ENCODE assay signal across 8 cellular contexts in genomic region chr6:41939848-41940758, GRCh38. TPM values are rescaled to one million over a fixed set of nuclear protein-coding genes. Genes with fewer than 3 reads are reported as not detected.
A peak's percentile ranks its signal among the peaks of the same experiment; 100 is the strongest.
DNase-seq lines count a peak whose midpoint lies in the region; ATAC-seq, FAIRE-seq and TF ChIP-seq lines count a peak whose summit lies in the region.

No MANE protein-coding gene starts in this region.

- no peak for ATAC-seq in GM19035 (IDR thresholded peaks at IDR 0.05; ENCODE audit: unreplicated experiment)

- no peaks in the 10 kb centered on the region for H3K27me3 Mint-ChIP-seq in astrocyte (ENCODE audit: low read depth, unreplicated experiment)

- FAIRE-seq in astrocyte (lab: Jason Lieb, UNC) = no peak

- H3K27me3 ChIP-seq in NT2/D1 (ENCODE audit: insufficient read depth, insufficient read length) (peaks cover 5% of the 10 kb centered on the region), astrocyte (ENCODE audit: insufficient read depth, low read length) (no peaks in the 10 kb centered on the region), kidney epithelial cell (ENCODE audit: control insufficient read depth, insufficient read depth, low read length) (no peaks in the 10 kb centered on the region)

- H3K4me2 ChIP-seq in astrocyte (ENCODE audit: low read length) = peak overlapping the region; percentile 92

- peak overlapping the region; percentile 83 for H3K27ac Mint-ChIP-seq in astrocyte (ENCODE audit: unreplicated experiment)

- no peaks in the 10 kb centered on the region for H3K9me3 ChIP-seq in NT2/D1 (ENCODE audit: insufficient read depth, low read length)
- no peaks in the 10 kb centered on the region for H3K9me3 ChIP-seq in astrocyte (ENCODE audit: insufficient read depth, low read depth, low read length)

- peak overlapping the region; percentile 95 for H3K4me3 Mint-ChIP-seq in astrocyte (ENCODE audit: unreplicated experiment)

- H3K4me1 ChIP-seq in NT2/D1 (ENCODE audit: insufficient read depth, insufficient read length) = peaks cover 22% of the 10 kb centered on the region
- H3K4me1 ChIP-seq in astrocyte (ENCODE audit: insufficient read depth, low read length) = peaks cover 23% of the 10 kb centered on the region

- H4K20me1 ChIP-seq in astrocyte (ENCODE audit: insufficient read depth, low read length) = peaks cover 52% of the 10 kb centered on the region

- H3K36me3 ChIP-seq in NT2/D1 (ENCODE audit: insufficient read depth, insufficient read length, low read length) = peaks cover 34% of the 10 kb centered on the region
- peaks cover 6% of the 10 kb centered on the region for H3K36me3 ChIP-seq in astrocyte (ENCODE audit: insufficient read depth, low read length)
- peaks cover 2% of the 10 kb centered on the region for H3K36me3 ChIP-seq in kidney epithelial cell (ENCODE audit: control insufficient read depth, insufficient read depth, low read length)

- H3K27ac ChIP-seq in astrocyte (ENCODE audit: low read depth, low read length) = no peak overlapping the region

- peak overlapping the region; percentile 92 for H3K9ac ChIP-seq in NT2/D1 (ENCODE audit: insufficient read length, low read depth)
- H3K9ac ChIP-seq in astrocyte (ENCODE audit: low read length) = peak overlapping the region; percentile 90

- peaks cover 41% of the 10 kb centered on the region for H3K79me2 ChIP-seq in astrocyte (ENCODE audit: insufficient read depth, low read length)

- DNase-seq in GM03348 (ENCODE audit: low spot score) = peak; percentile 33
- no peak for DNase-seq in NT2/D1 (ENCODE audit: low read depth, low spot score)
- peak; percentile 40 for DNase-seq in astrocyte (ENCODE audit: low read depth)
- DNase-seq in kidney epithelial cell (ENCODE audit: low read depth) = no peak
- peak; percentile 68 for DNase-seq in stimulated activated CD8-positive, alpha-beta memory T cell treated with anti-CD3 and anti-CD28 coated beads, Interleukin-4, amount 100 ng/mL, for 48 hours
- no peak for DNase-seq in midbrain (lab: John Stamatoyannopoulos, UW)
- DNase-seq in COR-L47 (lab: John Stamatoyannopoulos, UW) = no peak

- peak overlapping the region; percentile 88 for H2AFZ ChIP-seq in astrocyte (ENCODE audit: low read depth, low read length)

- H3K4me3 ChIP-seq in NT2/D1 (ENCODE audit: insufficient read length, low read depth) = peak overlapping the region; percentile 91
- H3K4me3 ChIP-seq in astrocyte (ENCODE audit: insufficient read depth, low read depth, low read length) = peak overlapping the region; percentile 97
- peak overlapping the region; percentile 87 for H3K4me3 ChIP-seq in kidney epithelial cell (ENCODE audit: low read depth, low read length)

- H3K9me3 Mint-ChIP-seq in astrocyte (ENCODE audit: unreplicated experiment) = no peaks in the 10 kb centered on the region

- peaks cover 9% of the 10 kb centered on the region for H3K36me3 Mint-ChIP-seq in astrocyte (ENCODE audit: low read depth, unreplicated experiment)

- peaks cover 30% of the 10 kb centered on the region for H3K4me1 Mint-ChIP-seq in astrocyte (ENCODE audit: low read depth, unreplicated experiment)

- TF ChIP-seq CTCF in astrocyte (IDR thresholded peaks at IDR 0.05; ENCODE audit: insufficient read depth, low read depth, low read length) (no peak), kidney epithelial cell (IDR thresholded peaks at IDR 0.05; ENCODE audit: insufficient read depth, low read length, poor library complexity, severe bottlenecking) (no peak)

RNA-seq across cellular contexts. Expression of gene CCND3, which starts 1.5 kb away (rescaled TPM):
- total RNA-seq in astrocyte (64.8 and 69.9 TPM in 2 replicates), kidney epithelial cell (23.9 and 29.2 TPM in 2 replicates)

RNA-seq across cellular contexts. Expression of gene BYSL, which starts 18.8 kb away (rescaled TPM):
- total RNA-seq in astrocyte (41.2 and 43.1 TPM in 2 replicates), kidney epithelial cell (16.9 and 22.9 TPM in 2 replicates)

RNA-seq across cellular contexts. Expression of gene MED20, which starts 19.2 kb away (rescaled TPM):
- 27.1 and 28.9 TPM in 2 replicates for total RNA-seq in astrocyte
- total RNA-seq in kidney epithelial cell = 21.5 and 25.0 TPM in 2 replicates

RNA-seq across cellular contexts. Expression of gene USP49, which starts 44.9 kb away (rescaled TPM):
- total RNA-seq in astrocyte = 3.8 and 5.5 TPM in 2 replicates
- total RNA-seq in kidney epithelial cell = 1.8 and 2.4 TPM in 2 replicates

Comparison
In these comparisons a context has a peak if more than half of its experiments do, and no peak if none do; other contexts are left out.
1. DNase-seq: peak in GM03348 (single experiment), astrocyte (single experiment) and stimulated activated CD8-positive, alpha-beta memory T cell treated with anti-CD3 and anti-CD28 coated beads, Interleukin-4, amount 100 ng/mL, for 48 hours (single experiment); none in NT2/D1 (single experiment), kidney epithelial cell (single experiment), midbrain (single experiment) and COR-L47 (single experiment).
2. Peak in every context shown above with its lines, with median percentiles within 50 percentile points of each other: H3K4me3 ChIP-seq.